ENCODE assay signal across 18 cellular contexts in the genomic region with DNA sequence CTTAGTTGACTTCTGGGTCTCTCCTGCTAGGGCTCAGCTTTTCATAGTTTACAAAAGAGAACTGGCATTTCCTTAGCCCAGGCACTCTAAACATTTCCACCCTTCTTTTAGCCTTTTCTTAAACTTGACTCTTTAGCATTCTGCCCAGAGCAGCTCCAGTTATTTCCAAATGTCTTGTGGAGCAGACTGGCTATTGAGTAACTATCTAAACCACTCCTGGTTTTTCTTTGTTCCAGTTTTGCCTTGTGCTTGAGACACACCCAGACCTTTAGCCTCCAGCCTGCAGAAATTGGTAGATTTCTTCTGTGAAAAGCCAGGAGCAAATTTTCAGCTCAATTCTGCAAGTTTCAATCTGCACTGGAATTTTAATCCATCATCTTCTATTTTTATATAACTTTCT.
"Had no signal": no experiment of that assay in that cellular context is flagged by ENCODE, and none has a peak within 500 bp of the region (broad histone marks: within the 10 kb centered on the region; RNA-seq: fewer than 3 reads in every experiment).

No MANE protein-coding gene starts in this region.

- H3K9me3 ChIP-seq: neutrophil, psoas muscle, sigmoid colon had no signal

- H3K27ac Mint-ChIP-seq: endodermal cell; naive thymus-derived CD4-positive, alpha-beta T cell; nephron progenitor cell had no signal

- H3K27me3 Mint-ChIP-seq: naive thymus-derived CD4-positive, alpha-beta T cell had no signal

- H3K36me3 ChIP-seq: neutrophil, sigmoid colon had no signal

- H3K4me1 Mint-ChIP-seq: naive thymus-derived CD4-positive, alpha-beta T cell; nephron progenitor cell had no signal

- H3K36me3 Mint-ChIP-seq: naive thymus-derived CD4-positive, alpha-beta T cell had no signal

- H3K27ac ChIP-seq: coronary artery, hepatocyte, neutrophil, psoas muscle, sigmoid colon, skin epidermis had no signal

- H3K4me2 ChIP-seq: hepatocyte had no signal

- H3K9me3 Mint-ChIP-seq: endodermal cell, nephron progenitor cell had no signal

- H3K4me3 ChIP-seq: coronary artery, hepatocyte, psoas muscle, sigmoid colon, skin epidermis had no signal

- ATAC-seq: naive thymus-derived CD4-positive, alpha-beta T cell; psoas muscle had no signal

- H3K79me2 ChIP-seq: hepatocyte had no signal

- H2AFZ ChIP-seq: hepatocyte had no signal

- H3K4me3 Mint-ChIP-seq: endodermal cell; naive thymus-derived CD4-positive, alpha-beta T cell; nephron progenitor cell had no signal

- H3K27me3 ChIP-seq: hepatocyte, neutrophil, sigmoid colon had no signal

- DNase-seq: effector CD4-positive, alpha-beta T cell; endodermal cell; erythroblast; foreskin melanocyte; head of caudate nucleus; kidney glomerular epithelial cell; naive thymus-derived CD4-positive, alpha-beta T cell; nephron progenitor cell; psoas muscle; retina; sigmoid colon; stimulated activated CD4-positive, alpha-beta T cell treated with anti-CD3 and anti-CD28 coated beads, Interleukin-12 subunit alpha, Interleukin-12 subunit beta, amount 100 ng/mL, for 4 hours; stimulated activated naive CD4-positive, alpha-beta T cell treated with Interleukin-2 at 50 U/mL for 16 hours had no signal

- H3K4me1 ChIP-seq: psoas muscle, sigmoid colon had no signal

- FAIRE-seq: endothelial cell of umbilical vein had no signal
